In the genomic region with DNA sequence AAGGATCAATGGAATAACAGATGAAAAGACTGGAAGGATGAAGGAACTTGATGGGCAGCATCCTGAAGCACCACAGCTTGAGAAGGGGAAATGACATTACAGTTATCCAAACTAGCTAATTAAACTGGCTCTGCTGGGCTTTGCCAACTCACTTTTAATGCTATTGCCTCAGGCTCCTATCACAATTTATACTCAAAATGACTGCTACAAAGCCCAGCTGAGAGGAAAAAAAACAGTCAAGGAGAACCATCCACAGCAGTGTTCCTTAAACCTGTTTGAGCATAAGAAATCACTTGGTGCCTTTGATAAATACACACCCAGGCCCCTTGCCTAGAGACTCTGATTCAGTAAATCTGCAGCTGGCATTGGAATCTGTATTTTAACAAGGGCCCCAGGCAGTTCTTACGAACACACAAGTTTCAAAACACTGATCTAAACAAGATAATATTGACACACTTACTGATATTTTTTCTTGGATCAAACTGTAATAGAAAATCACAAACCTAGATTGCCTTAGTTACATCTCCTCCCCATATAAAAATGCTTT, we compare ENCODE assay signal across 22 cellular contexts.
DNase-seq lines count a peak whose midpoint lies in the region; ATAC-seq and TF ChIP-seq lines count a peak whose summit lies in the region.
"Had no signal": no experiment of that assay in that cellular context is flagged by ENCODE, and none has a peak within 500 bp of the region (broad histone marks: within the 10 kb centered on the region; RNA-seq: fewer than 3 reads in every experiment).

No MANE protein-coding gene starts in this region.

- peaks cover 7% of the 10 kb centered on the region for H3K9me3 Mint-ChIP-seq in T-helper 1 cell treated with Interleukin-12 subunit alpha and Interleukin-12 subunit beta and Interleukin-4 antibody, amounts not matched to agents 30 μg/mL and 1 μg/mL, for 36 hours

- CTCF ChIA-PET in PC-3 (lab: Charles Lee), result no interaction called here

- no peak for DNase-seq in T-helper 1 cell
- peak; percentile 32 for DNase-seq in PC-3
- peak; percentile 56 for DNase-seq in adipocyte (ENCODE audit: low read depth)
- no peak for DNase-seq in smooth muscle cell (lab: John Stamatoyannopoulos, UW; ENCODE audit: unreplicated experiment)
- DNase-seq in sciatic nerve (ENCODE audit: low spot score), result no peak
- DNase-seq in globus pallidus (ENCODE audit: low spot score), result no peak
- DNase-seq: 8988T; activated effector memory CD4-positive, alpha-beta T cell treated with Interleukin-2 at 50 U/mL for 16 hours; adrenal gland; dorsolateral prefrontal cortex; kidney; MM.1S; NCI-H146; NCI-H748 treated with DMSO at 0.1 percent for 48 hours; stimulated activated CD4-positive, alpha-beta T cell treated with anti-CD3 and anti-CD28 coated beads, Interleukin-12 subunit alpha, Interleukin-12 subunit beta, amount 100 ng/mL, for 4 hours had no signal

- H3K9ac ChIP-seq in PC-3 (ENCODE audit: low read length) (no peak overlapping the region), adipocyte (ENCODE audit: low read length) (no peak overlapping the region), smooth muscle cell (ENCODE audit: low read depth) (peak overlapping the region; percentile 71)

- POLR2A ChIA-PET in PC-3 (lab: Charles Lee; ENCODE audit: unreplicated experiment), result no interaction called here

- H3K27me3 Mint-ChIP-seq in T-helper 1 cell treated with Interleukin-12 subunit alpha and Interleukin-12 subunit beta and Interleukin-4 antibody, amounts not matched to agents 30 μg/mL and 1 μg/mL, for 36 hours (ENCODE audit: low read depth), result no peaks in the 10 kb centered on the region
- H3K27me3 Mint-ChIP-seq: IgD-negative memory B cell had no signal

- H3K9me2 ChIP-seq in PC-3 (replicated peaks; ENCODE audit: low read length), result no peaks in the 10 kb centered on the region

- H3K4me1 ChIP-seq in PC-3 (ENCODE audit: insufficient read depth, low read length) (peaks cover 44% of the 10 kb centered on the region), adipocyte (ENCODE audit: control insufficient read depth, insufficient read depth, low read length) (peaks cover 53% of the 10 kb centered on the region), smooth muscle cell (ENCODE audit: low read depth) (peaks cover 7% of the 10 kb centered on the region)

- BruUV-seq in PC-3 (replicated peaks; lab: Mats Ljungman, UMichigan), result no TSS peak

- no peak for TF ChIP-seq CTCF in PC-3 (conservative IDR thresholded peaks at IDR 0.05; ENCODE audit: low read depth, low read length)
- no peak for TF ChIP-seq CTCF in smooth muscle cell (IDR thresholded peaks at IDR 0.05; ENCODE audit: borderline replicate concordance, insufficient read depth, poor library complexity, severe bottlenecking)

- H4K20me1 ChIP-seq in PC-3 (ENCODE audit: low read length) (peaks cover 8% of the 10 kb centered on the region; the same call in 1 of the 2 replicates), smooth muscle cell (ENCODE audit: low read depth) (no peaks in the 10 kb centered on the region)

- H3K27ac ChIP-seq in PC-3 (ENCODE audit: low read length) (peak overlapping the region; percentile 48), smooth muscle cell (ENCODE audit: low read depth) (peak overlapping the region; percentile 94)
- H3K27ac ChIP-seq: C4-2B, dorsolateral prefrontal cortex, PC-9, SK-N-MC had no signal

- H3K79me2 ChIP-seq in PC-3 (ENCODE audit: low read length), result peaks cover 87% of the 10 kb centered on the region
- H3K79me2 ChIP-seq in smooth muscle cell (ENCODE audit: low read depth), result peaks cover 9% of the 10 kb centered on the region

- 0 out of 2 replicates have a peak, but pooled peaks cover 2% of the 10 kb centered on the region for H3K36me3 ChIP-seq in PC-3 (ENCODE audit: low read depth, low read length)
- H3K36me3 ChIP-seq in adipocyte (ENCODE audit: control insufficient read depth, insufficient read depth, low read length, severe bottlenecking), result no peaks in the 10 kb centered on the region
- H3K36me3 ChIP-seq in smooth muscle cell (ENCODE audit: low read depth), result no peaks in the 10 kb centered on the region
- H3K36me3 ChIP-seq: adrenal gland had no signal

- H3K9me3 ChIP-seq in PC-3 (ENCODE audit: low read length) (no peaks in the 10 kb centered on the region), adipocyte (ENCODE audit: control insufficient read depth, low read length) (no peaks in the 10 kb centered on the region), smooth muscle cell (replicated peaks; ENCODE audit: low read depth) (no peaks in the 10 kb centered on the region)
- H3K9me3 ChIP-seq: adrenal gland had no signal

- intact Hi-C loops in PC-3 (cut with micrococcal nuclease) (no loop called here), sciatic nerve (cut with DNase I) (no loop called here)

- peaks cover 45% of the 10 kb centered on the region for H3K4me1 Mint-ChIP-seq in T-helper 1 cell treated with Interleukin-12 subunit alpha and Interleukin-12 subunit beta and Interleukin-4 antibody, amounts not matched to agents 30 μg/mL and 1 μg/mL, for 36 hours (ENCODE audit: low read depth)

- H3F3A ChIP-seq in PC-3 (ENCODE audit: low read length, unreplicated experiment) (no peaks in the 10 kb centered on the region), smooth muscle cell (ENCODE audit: low read depth) (peaks cover 29% of the 10 kb centered on the region)

- H2AFZ ChIP-seq in PC-3 (ENCODE audit: low read length) (no peak overlapping the region), smooth muscle cell (ENCODE audit: low read depth) (no peak overlapping the region)
- H2AFZ ChIP-seq: PC-9 had no signal

- WGBS in smooth muscle cell (ENCODE audit: low lambda C conversion rate), result 22% methylated on average over 1 of the region's 1 CpG

- ATAC-seq in PC-3 (peak; percentile 25), HG02840 (IDR thresholded peaks at IDR 0.05; ENCODE audit: low FRiP score, unreplicated experiment) (no peak), sciatic nerve (no peak)

- peak overlapping the region; percentile 56 for H3K4me3 Mint-ChIP-seq in T-helper 1 cell treated with Interleukin-12 subunit alpha and Interleukin-12 subunit beta and Interleukin-4 antibody, amounts not matched to agents 30 μg/mL and 1 μg/mL, for 36 hours
- H3K4me3 Mint-ChIP-seq: IgD-negative memory B cell had no signal

- no peak overlapping the region for H3K4me2 ChIP-seq in PC-3 (ENCODE audit: low read length)
- peak overlapping the region; percentile 67 for H3K4me2 ChIP-seq in smooth muscle cell
- H3K4me2 ChIP-seq: PC-9 had no signal

- peaks cover 21% of the 10 kb centered on the region for H3K36me3 Mint-ChIP-seq in T-helper 1 cell treated with Interleukin-12 subunit alpha and Interleukin-12 subunit beta and Interleukin-4 antibody, amounts not matched to agents 30 μg/mL and 1 μg/mL, for 36 hours (ENCODE audit: low read depth)
- H3K36me3 Mint-ChIP-seq: IgD-negative memory B cell had no signal

- H3K27ac Mint-ChIP-seq in T-helper 1 cell treated with Interleukin-12 subunit alpha and Interleukin-12 subunit beta and Interleukin-4 antibody, amounts not matched to agents 30 μg/mL and 1 μg/mL, for 36 hours, result peak overlapping the region; percentile 82
- H3K27ac Mint-ChIP-seq: IgD-negative memory B cell had no signal

- H3K4me3 ChIP-seq in PC-3 (ENCODE audit: low read length) (no peak overlapping the region), adipocyte (ENCODE audit: low read length) (no peak overlapping the region), smooth muscle cell (no peak overlapping the region)
- H3K4me3 ChIP-seq: adrenal gland, dorsolateral prefrontal cortex, lung, PC-9, SK-N-MC had no signal

- H3K27me3 ChIP-seq in PC-3 (ENCODE audit: low read length) (no peaks in the 10 kb centered on the region), adipocyte (replicated peaks; ENCODE audit: control insufficient read depth, insufficient read depth, low read length) (no peaks in the 10 kb centered on the region), smooth muscle cell (ENCODE audit: low read depth) (no peaks in the 10 kb centered on the region)
- H3K27me3 ChIP-seq: adrenal gland, dorsolateral prefrontal cortex had no signal

Comparison
In these comparisons a context has a peak if more than half of its experiments do, and no peak if none do; other contexts are left out.
1. DNase-seq: peak in PC-3 (single experiment) and adipocyte (single experiment); none in T-helper 1 cell (0 of 5), smooth muscle cell (single experiment), sciatic nerve (single experiment) and globus pallidus (single experiment).